12 cellular contexts compared by ENCODE assay signal in the genomic region with DNA sequence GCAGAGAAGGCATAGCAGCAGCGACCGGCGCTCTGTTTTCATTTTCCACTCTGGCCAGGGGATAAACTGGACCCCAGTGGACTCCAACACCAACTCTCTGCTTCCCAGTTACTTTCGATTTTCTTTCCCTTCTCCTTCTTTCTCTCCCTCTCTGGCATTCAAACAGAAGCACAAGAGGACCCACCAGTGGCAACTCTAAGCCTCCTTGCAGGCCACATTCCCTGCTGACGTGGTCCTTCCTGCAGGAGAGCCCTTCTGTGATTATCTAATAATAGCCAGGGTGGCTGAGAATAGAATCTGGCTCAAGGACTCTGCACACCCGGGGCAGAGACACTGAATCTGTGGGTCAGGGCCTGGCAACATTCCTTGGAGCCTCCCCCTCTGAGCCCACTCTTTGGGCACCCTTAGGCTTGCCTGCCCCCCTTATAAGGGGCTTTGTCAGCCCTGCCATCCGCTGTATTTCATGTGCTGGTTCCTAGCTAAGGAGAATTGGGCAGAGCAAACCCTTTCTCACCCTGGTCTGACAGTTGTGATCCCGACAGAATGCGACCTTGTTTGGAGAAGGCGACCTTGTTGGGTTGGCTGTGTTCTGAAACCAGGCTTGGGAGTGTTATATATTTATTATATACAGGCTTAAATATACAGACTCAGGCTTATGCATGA. TPM values are rescaled to one million over a fixed set of nuclear protein-coding genes. Genes with fewer than 3 reads are reported as not detected.
A peak's percentile ranks its signal among the peaks of the same experiment; 100 is the strongest.
DNase-seq lines count a peak whose midpoint lies in the region; ATAC-seq, FAIRE-seq and TF ChIP-seq lines count a peak whose summit lies in the region.
"Had no signal": no experiment of that assay in that cellular context is flagged by ENCODE, and none has a peak within 500 bp of the region (broad histone marks: within the 10 kb centered on the region; RNA-seq: fewer than 3 reads in every experiment).

No MANE protein-coding gene starts in this region.

- H3K4me3 ChIP-seq in adipocyte (ENCODE audit: low read length) (peak overlapping the region; percentile 82), iPS-18a (ENCODE audit: low read length) (no peak overlapping the region), suprapubic skin (peak overlapping the region; percentile 78)

- H3K27me3 ChIP-seq in adipocyte (replicated peaks; ENCODE audit: control insufficient read depth, insufficient read depth, low read length): no peaks in the 10 kb centered on the region
- H3K27me3 ChIP-seq in iPS-18a (ENCODE audit: control insufficient read depth, insufficient read depth, low read length): peaks cover 100% of the 10 kb centered on the region
- H3K27me3 ChIP-seq in suprapubic skin: peaks cover 15% of the 10 kb centered on the region

- no peak for TF ChIP-seq EP300 in suprapubic skin (IDR thresholded peaks at IDR 0.05)

- H3K9ac ChIP-seq in adipocyte (ENCODE audit: low read length) (peak overlapping the region; percentile 99), iPS-18a (ENCODE audit: low read length) (peak overlapping the region; percentile 3)

- no peak for TF ChIP-seq POLR2A in suprapubic skin (IDR thresholded peaks at IDR 0.05)

- H3K4me1 ChIP-seq in adipocyte (ENCODE audit: control insufficient read depth, insufficient read depth, low read length): peaks cover 59% of the 10 kb centered on the region
- peaks cover 4% of the 10 kb centered on the region for H3K4me1 ChIP-seq in iPS-18a (ENCODE audit: control insufficient read depth, low read depth, low read length)
- H3K4me1 ChIP-seq in suprapubic skin: peaks cover 85% of the 10 kb centered on the region

- TF ChIP-seq CTCF in suprapubic skin (IDR thresholded peaks at IDR 0.05) (no peak), D721Med (IDR thresholded peaks at IDR 0.05; ENCODE audit: insufficient read depth, missing control alignments) (no peak)

- ATAC-seq in HG03520 (IDR thresholded peaks at IDR 0.05; ENCODE audit: unreplicated experiment): no peak

- no peaks in the 10 kb centered on the region for H3K9me3 ChIP-seq in adipocyte (ENCODE audit: control insufficient read depth, low read length)
- H3K9me3 ChIP-seq in iPS-18a (ENCODE audit: control insufficient read depth, low read depth, low read length): no peaks in the 10 kb centered on the region
- H3K9me3 ChIP-seq in suprapubic skin: no peaks in the 10 kb centered on the region

- H3K36me3 ChIP-seq in adipocyte (ENCODE audit: control insufficient read depth, insufficient read depth, low read length, severe bottlenecking): no peaks in the 10 kb centered on the region
- no peaks in the 10 kb centered on the region for H3K36me3 ChIP-seq in iPS-18a (ENCODE audit: control insufficient read depth, low read depth, low read length)
- H3K36me3 ChIP-seq in suprapubic skin: no peaks in the 10 kb centered on the region

- 20% methylated on average over 10 of the region's 10 CpGs for WGBS in suprapubic skin

- H3K27ac ChIP-seq in iPS-18a (ENCODE audit: low read length) (no peak overlapping the region), suprapubic skin (peak overlapping the region; percentile 98)

- DNase-seq in NCI-H2227 (lab: John Stamatoyannopoulos, UW; ENCODE audit: unreplicated experiment) (peak; percentile 6), NCI-H2227 treated with DMSO at 0.1 percent for 48 hours (lab: John Stamatoyannopoulos, UW) (no peak), adipocyte (ENCODE audit: low read depth) (no peak), suprapubic skin (ENCODE audit: low spot score in 2 of 2) (no peak), D721Med (ENCODE audit: insufficient read length, low spot score) (no peak), NCI-H2196 treated with DMSO at 0.1 percent for 48 hours (lab: John Stamatoyannopoulos, UW; ENCODE audit: unreplicated experiment) (no peak)
- DNase-seq: caudate nucleus; stimulated activated CD4-positive, alpha-beta T cell treated with anti-CD3 and anti-CD28 coated beads, Interleukin-2, amount 100 ng/mL, for 48 hours had no signal

- FAIRE-seq in D721Med (lab: Jason Lieb, UNC): no peak

RNA-seq across cellular contexts. Expression of gene HOXC6, which starts 8.2 kb away (rescaled TPM):
- 1 to 10 TPM in 3 of 4 donors, under 1 TPM in 1; 0.98 to 6.2 (median 2.4) TPM for total RNA-seq in suprapubic skin
- total RNA-seq: T-helper 1 cell treated with Interleukin-12 subunit alpha and Interleukin-12 subunit beta and Interleukin-4 antibody, amounts not matched to agents 30 ng/mL and 1 ng/mL, for 36 hours had no signal

RNA-seq across cellular contexts. Expression of gene HOXC8, which starts 11.3 kb away (rescaled TPM):
- total RNA-seq in suprapubic skin: 1 to 10 TPM in 3 of 4 donors, under 1 TPM in 1; 0.23 to 8.4 (median 1.6) TPM
- total RNA-seq: A172; T-helper 1 cell treated with Interleukin-12 subunit alpha and Interleukin-12 subunit beta and Interleukin-4 antibody, amounts not matched to agents 30 ng/mL and 1 ng/mL, for 36 hours had no signal

RNA-seq across cellular contexts. Expression of gene HOXC5, which starts 12.8 kb away (rescaled TPM):
- total RNA-seq in suprapubic skin: 1 to 10 TPM in 1 of 4 donors, under 1 TPM in 2, not detected in 1; 0.26 to 3.5 (median 0.49) TPM
- total RNA-seq: A172; T-helper 1 cell treated with Interleukin-12 subunit alpha and Interleukin-12 subunit beta and Interleukin-4 antibody, amounts not matched to agents 30 ng/mL and 1 ng/mL, for 36 hours had no signal

RNA-seq across cellular contexts. Expression of gene HOXC9, which starts 20.1 kb away (rescaled TPM):
- 10 to 100 TPM in 1 of 4 donors, 1 to 10 TPM in 3; 4.9 to 12.2 (median 6.1) TPM for total RNA-seq in suprapubic skin
- total RNA-seq: T-helper 1 cell treated with Interleukin-12 subunit alpha and Interleukin-12 subunit beta and Interleukin-4 antibody, amounts not matched to agents 30 ng/mL and 1 ng/mL, for 36 hours had no signal

RNA-seq across cellular contexts. Expression of gene HOXC4, which starts 33.6 kb away (rescaled TPM):
- 1 to 10 TPM; 1.4 to 4.7 (median 1.9) TPM for total RNA-seq in suprapubic skin
- total RNA-seq: A172 had no signal
